8 cellular contexts compared by ENCODE assay signal in genomic region chr3:129577356-129577755, GRCh38. TPM values are rescaled to one million over a fixed set of nuclear protein-coding genes. Genes with fewer than 3 reads are reported as not detected.
DNase-seq lines count a peak whose midpoint lies in the region; ATAC-seq and TF ChIP-seq lines count a peak whose summit lies in the region.

No MANE protein-coding gene starts in this region.

- WGBS in sigmoid colon, 2 donors = 44% methylated on average over 17 of the region's 17 CpGs

- H3K4me3 ChIP-seq in sigmoid colon (no peak overlapping the region), neural progenitor cell (no peak overlapping the region)

- H3K79me2 ChIP-seq in neural progenitor cell (ENCODE audit: low read depth) = no peaks in the 10 kb centered on the region

- H2AFZ ChIP-seq in neural progenitor cell (replicated peaks) = no peak overlapping the region

- peaks cover 57% of the 10 kb centered on the region for H3K27me3 Mint-ChIP-seq in endothelial cell (ENCODE audit: unreplicated experiment)
- peaks cover 11% of the 10 kb centered on the region for H3K27me3 Mint-ChIP-seq in neural progenitor cell (ENCODE audit: insufficient read depth, low read depth)

- H3K27ac Mint-ChIP-seq in endothelial cell (ENCODE audit: unreplicated experiment) (peak overlapping the region; percentile 24), neural progenitor cell (no peak overlapping the region)

- no peaks in the 10 kb centered on the region for H4K20me1 ChIP-seq in neural progenitor cell (ENCODE audit: low read depth)

- no peaks in the 10 kb centered on the region for H3K27me3 ChIP-seq in sigmoid colon
- H3K27me3 ChIP-seq in neural progenitor cell = no peaks in the 10 kb centered on the region

- H3K27ac ChIP-seq in sigmoid colon = peak overlapping the region; percentile 46 to 65 (median 52)
- H3K27ac ChIP-seq in neural progenitor cell = no peak overlapping the region

- H3K36me3 ChIP-seq in sigmoid colon (peaks cover 0 to 49% (median 6%) of the 10 kb centered on the region in 4 donors), neural progenitor cell (no peaks in the 10 kb centered on the region)

- H3K9me3 Mint-ChIP-seq in endothelial cell (ENCODE audit: unreplicated experiment) (no peaks in the 10 kb centered on the region), neural progenitor cell (no peaks in the 10 kb centered on the region)

- no peak for TF ChIP-seq POLR2A in sigmoid colon (IDR thresholded peaks at IDR 0.05)

- TF ChIP-seq EP300 in sigmoid colon (IDR thresholded peaks at IDR 0.05) = no peak

- no peaks in the 10 kb centered on the region for H3K9me3 ChIP-seq in sigmoid colon
- no peaks in the 10 kb centered on the region for H3K9me3 ChIP-seq in neural progenitor cell (ENCODE audit: low read depth)

- H3K4me3 Mint-ChIP-seq in endothelial cell (ENCODE audit: unreplicated experiment) (no peak overlapping the region), neural progenitor cell (no peak overlapping the region)

- H3K4me1 ChIP-seq in sigmoid colon = peaks cover 0 to 17% (median 15%) of the 10 kb centered on the region in 4 donors
- H3K4me1 ChIP-seq in neural progenitor cell = peaks cover 16% of the 10 kb centered on the region

- DNase-seq in DMS153 (lab: John Stamatoyannopoulos, UW) (peak; percentile 72), NCI-H1694 treated with DMSO at 0.1 percent for 48 hours (lab: John Stamatoyannopoulos, UW) (peak; percentile 91), endothelial cell (ENCODE audit: low spot score) (no peak), sigmoid colon (no peak), neural progenitor cell (ENCODE audit: low spot score) (no peak), HuH-7 (ENCODE audit: low spot score) (no peak)

- peaks cover 45% of the 10 kb centered on the region for H3K36me3 Mint-ChIP-seq in endothelial cell (ENCODE audit: low read depth, unreplicated experiment)
- no peaks in the 10 kb centered on the region for H3K36me3 Mint-ChIP-seq in neural progenitor cell

- H3K4me1 Mint-ChIP-seq in endothelial cell (ENCODE audit: unreplicated experiment) (peaks cover 7% of the 10 kb centered on the region), neural progenitor cell (peaks cover 8% of the 10 kb centered on the region)

- intact Hi-C loops in sigmoid colon (cut with DNase I) = no loop called here

- TF ChIP-seq CTCF in endothelial cell (IDR thresholded peaks at IDR 0.05; ENCODE audit: unreplicated experiment) = no peak
- no peak for TF ChIP-seq CTCF in sigmoid colon (IDR thresholded peaks at IDR 0.05)
- no peak for TF ChIP-seq CTCF in neural progenitor cell (IDR thresholded peaks at IDR 0.05)

- H3F3A ChIP-seq in neural progenitor cell (ENCODE audit: low read depth) = no peaks in the 10 kb centered on the region

- ATAC-seq in HG03045 (IDR thresholded peaks at IDR 0.05; ENCODE audit: unreplicated experiment) (no peak), HG02885 (IDR thresholded peaks at IDR 0.05; ENCODE audit: poor library complexity, unreplicated experiment) (no peak)

- no peak overlapping the region for H3K9ac ChIP-seq in neural progenitor cell

- no peak overlapping the region for H3K4me2 ChIP-seq in neural progenitor cell

RNA-seq across cellular contexts. Expression of gene PLXND1, which starts 29.1 kb away (rescaled TPM):
- total RNA-seq in endothelial cell (ENCODE audit: unreplicated experiment) (1,753 TPM), sigmoid colon (10 to 100 TPM; 36.9 to 77.0 (median 61.8) TPM), neural progenitor cell (ENCODE audit: low replicate concordance) (9.0 and 12.9 TPM in 2 replicates)
- polyA plus RNA-seq in sigmoid colon = 10 to 100 TPM in 2 of 3 donors, 1 to 10 TPM in 1; 9.6 to 42.0 (median 15.7) TPM

RNA-seq across cellular contexts. Expression of gene H1-8, which starts 34.4 kb away (rescaled TPM):
- total RNA-seq in endothelial cell (ENCODE audit: unreplicated experiment) = 2.7 TPM
- total RNA-seq in sigmoid colon = not detected
- polyA plus RNA-seq in sigmoid colon = not detected
- not detected in 2 replicates for total RNA-seq in neural progenitor cell (ENCODE audit: low replicate concordance)

RNA-seq across cellular contexts. Expression of gene RHO, which starts 48.9 kb away (rescaled TPM):
- total RNA-seq in endothelial cell (ENCODE audit: unreplicated experiment) (not detected), sigmoid colon (not detected), neural progenitor cell (ENCODE audit: low replicate concordance) (not detected in 2 replicates)
- polyA plus RNA-seq in sigmoid colon = not detected

Comparison
In these comparisons a context has a peak if more than half of its experiments do, and no peak if none do; other contexts are left out.
1. DNase-seq: peak in DMS153 (single experiment) and NCI-H1694 treated with DMSO at 0.1 percent for 48 hours (single experiment); none in endothelial cell (single experiment), sigmoid colon (single experiment), neural progenitor cell (single experiment) and HuH-7 (single experiment).
2. RNA of gene PLXND1, which starts 29.1 kb away (total RNA-seq): 1,753 TPM in endothelial cell (single experiment); 36.9 to 77.0 TPM in sigmoid colon and 9.0 to 12.9 TPM in neural progenitor cell; every median in the first group is over 10 times any median in the second.